10 cellular contexts compared by ENCODE assay signal in genomic region chr12:130523208-130523607, GRCh38.
"Had no signal": no experiment of that assay in that cellular context is flagged by ENCODE, and none has a peak within 500 bp of the region (broad histone marks: within the 10 kb centered on the region; RNA-seq: fewer than 3 reads in every experiment).

No MANE protein-coding gene starts in this region.

- H3K4me1 ChIP-seq: HAP-1 had no signal

- H3K36me3 ChIP-seq: HAP-1 had no signal

- DNase-seq: GM23248, GOT3, H7, H9, HCEC 1CT, HFFc6 had no signal

- ATAC-seq: GM23338, HCT116 had no signal

- H3K9ac ChIP-seq: GM23248 had no signal

- H3K27ac ChIP-seq: GM23248 had no signal

- FAIRE-seq: H54 had no signal

- H3K9me3 ChIP-seq: HAP-1 had no signal

- H3K4me2 ChIP-seq: GM23338 had no signal

- H2AFZ ChIP-seq: GM23248, GM23338 had no signal

- H3K4me3 ChIP-seq: GM23248, GM23338, HAP-1 had no signal
